17 cellular contexts compared by ENCODE assay signal in genomic region chr14:80974338-80975078, GRCh38. TPM values are rescaled to one million over a fixed set of nuclear protein-coding genes. Genes with fewer than 3 reads are reported as not detected.
DNase-seq lines count a peak whose midpoint lies in the region; ATAC-seq, FAIRE-seq and TF ChIP-seq lines count a peak whose summit lies in the region.
"Had no signal": no experiment of that assay in that cellular context is flagged by ENCODE, and none has a peak within 500 bp of the region (broad histone marks: within the 10 kb centered on the region; RNA-seq: fewer than 3 reads in every experiment).

No MANE protein-coding gene starts in this region.

- no peak overlapping the region for H3K27ac ChIP-seq in breast epithelium
- no peak overlapping the region for H3K27ac ChIP-seq in hepatocyte
- no peak overlapping the region for H3K27ac ChIP-seq in caudate nucleus (ENCODE audit: low read depth, low read length)

- POLR2A ChIA-PET in MCF 10A (lab: Yijun Ruan, JAX) = interaction anchor here (1.2 to 1.5 kb wide), 3 partner anchors 11 to 18 kb away, joined by 4 to 5 read pairs (median 4); no protein-coding TSS in a partner anchor

- ATAC-seq in HG02938 (IDR thresholded peaks at IDR 0.05; ENCODE audit: unreplicated experiment) = no peak
- ATAC-seq: heart left ventricle, PC-3 had no signal

- no peaks in the 10 kb centered on the region for H3K36me3 Mint-ChIP-seq in MCF 10A (ENCODE audit: insufficient read depth, unreplicated experiment)
- H3K36me3 Mint-ChIP-seq: activated naive CD8-positive, alpha-beta T cell had no signal

- peaks cover 50% of the 10 kb centered on the region for H3K27me3 Mint-ChIP-seq in MCF 10A (ENCODE audit: insufficient read depth, unreplicated experiment)

- no peaks in the 10 kb centered on the region for H3K9me2 ChIP-seq in hepatocyte (replicated peaks; ENCODE audit: insufficient read depth)

- H3K27me3 ChIP-seq in breast epithelium (no peaks in the 10 kb centered on the region), hepatocyte (no peaks in the 10 kb centered on the region)

- TF ChIP-seq POLR2A in breast epithelium (IDR thresholded peaks at IDR 0.05) = no peak

- CTCF ChIA-PET in MCF 10A (lab: Yijun Ruan, JAX) = interaction anchor here (0.6 to 12.9 kb wide), 5 partner anchors 13 to 313 kb away, joined by 3 to 124 read pairs (median 6); partner anchors contain the start of genes CEP128 and TSHR

- DNase-seq in MCF 10A (ENCODE audit: unreplicated experiment) = peak; percentile 16
- DNase-seq in breast epithelium (ENCODE audit: low spot score in 2 of 2) = no peak
- DNase-seq in RCC 7860 (ENCODE audit: low spot score) = peak; percentile 70
- peak; percentile 3 for DNase-seq in hepatocyte (ENCODE audit: low spot score)
- no peak for DNase-seq in caudate nucleus (lab: John Stamatoyannopoulos, UW)
- DNase-seq in stimulated activated CD4-positive, alpha-beta T cell treated with anti-CD3 and anti-CD28 coated beads, Interleukin-15, amount 100 ng/mL, for 24 hours = no peak
- no peak for DNase-seq in NK-92 treated with Interleukin-12 subunit alpha and Interleukin-12 subunit beta, amount 100 ng/mL, for 24 hours (lab: John Stamatoyannopoulos, UW)
- DNase-seq: heart left ventricle; PC-3; stimulated activated CD4-positive, alpha-beta T cell treated with anti-CD3 and anti-CD28 coated beads, Interleukin-4, amount 100 ng/mL, for 1 hour; stimulated activated naive CD8-positive, alpha-beta T cell treated with anti-CD3 and anti-CD28 coated beads, Interleukin-15, amount 100 ng/mL, for 72 hours had no signal

- H3K27ac Mint-ChIP-seq in MCF 10A (ENCODE audit: low read depth, unreplicated experiment) = no peak overlapping the region
- H3K27ac Mint-ChIP-seq: activated naive CD8-positive, alpha-beta T cell; stimulated activated naive CD8-positive, alpha-beta T cell treated with anti-CD3 and anti-CD28 coated beads, Interleukin-15, amount 100 ng/mL, for 72 hours had no signal

- H2AFZ ChIP-seq in hepatocyte = no peak overlapping the region

- H3K9me3 ChIP-seq in breast epithelium (no peaks in the 10 kb centered on the region), hepatocyte (ENCODE audit: low read depth) (no peaks in the 10 kb centered on the region)
- H3K9me3 ChIP-seq: heart left ventricle had no signal

- intact Hi-C loops in MCF 10A (cut with micrococcal nuclease) = no loop called here
- intact Hi-C loops in breast epithelium (cut with DNase I; ENCODE audit: low total_unique reads) = no loop called here

- H4K20me1 ChIP-seq in hepatocyte (ENCODE audit: insufficient read depth, poor library complexity, severe bottlenecking) = no peaks in the 10 kb centered on the region

- H3K4me1 ChIP-seq in breast epithelium (no peaks in the 10 kb centered on the region), hepatocyte (ENCODE audit: insufficient read depth) (peaks cover 8% of the 10 kb centered on the region)
- H3K4me1 ChIP-seq: heart left ventricle had no signal

- H3K4me2 ChIP-seq in hepatocyte = no peak overlapping the region

- H3K4me3 ChIP-seq in breast epithelium (no peak overlapping the region), hepatocyte (no peak overlapping the region)
- H3K4me3 ChIP-seq: heart left ventricle, lung had no signal

- WGBS in hepatocyte (ENCODE audit: low lambda C conversion rate, missing lambda C conversion rate) = 71% methylated on average over 2 of the region's 2 CpGs

- no TSS peak for BruUV-seq in MCF 10A (replicated peaks; lab: Mats Ljungman, UMichigan)

- FAIRE-seq in RCC 7860 (lab: Jason Lieb, UNC) = peak; percentile 93
- FAIRE-seq: A204.1 had no signal

- no peaks in the 10 kb centered on the region for H3K36me3 ChIP-seq in breast epithelium
- H3K36me3 ChIP-seq in hepatocyte (replicated peaks; ENCODE audit: insufficient read depth, low read depth) = no peaks in the 10 kb centered on the region
- H3K36me3 ChIP-seq: heart left ventricle had no signal

- H3K4me1 Mint-ChIP-seq in MCF 10A (ENCODE audit: insufficient read depth, unreplicated experiment) = no peaks in the 10 kb centered on the region

- H3K9me3 Mint-ChIP-seq in MCF 10A (ENCODE audit: unreplicated experiment) = no peaks in the 10 kb centered on the region
- H3K9me3 Mint-ChIP-seq: stimulated activated naive CD8-positive, alpha-beta T cell treated with anti-CD3 and anti-CD28 coated beads, Interleukin-15, amount 100 ng/mL, for 72 hours had no signal

- H3K4me3 Mint-ChIP-seq in MCF 10A (ENCODE audit: unreplicated experiment) = no peak overlapping the region
- H3K4me3 Mint-ChIP-seq: activated naive CD8-positive, alpha-beta T cell; stimulated activated naive CD8-positive, alpha-beta T cell treated with anti-CD3 and anti-CD28 coated beads, Interleukin-15, amount 100 ng/mL, for 72 hours had no signal

- TF ChIP-seq CTCF in MCF 10A (IDR thresholded peaks at IDR 0.05; ENCODE audit: unreplicated experiment) = no peak
- TF ChIP-seq CTCF in breast epithelium (IDR thresholded peaks at IDR 0.05) = no peak
- TF ChIP-seq CTCF in hepatocyte (IDR thresholded peaks at IDR 0.05; ENCODE audit: poor library complexity) = no peak

- no peaks in the 10 kb centered on the region for H3K79me2 ChIP-seq in hepatocyte

RNA-seq across cellular contexts. Expression of gene TSHR, which starts 19.1 kb away (rescaled TPM):
- total RNA-seq in MCF 10A (2022) (not detected in 2 replicates), breast epithelium (1 to 10 TPM in 1 of 3 donors, under 1 TPM in 1, not detected in 1; 0.48 to 1.6 TPM), hepatocyte (0.08 TPM in 1 of 2 replicates, not detected in the other)
- 0.43 and 0.83 TPM in 2 replicates for polyA plus RNA-seq in hepatocyte
- total RNA-seq: dermis microvascular lymphatic vessel endothelial cell, heart left ventricle, osteocyte, PC-3 had no signal
- polyA plus RNA-seq: heart left ventricle had no signal

RNA-seq across cellular contexts. Expression of gene CEP128, which starts 33.0 kb away (rescaled TPM):
- total RNA-seq in MCF 10A (2022) = 7.9 and 12.5 TPM in 2 replicates
- total RNA-seq in breast epithelium = 10 to 100 TPM; 10.2 to 16.1 (median 11.0) TPM
- total RNA-seq in hepatocyte = 3.6 and 9.3 TPM in 2 replicates
- polyA plus RNA-seq in hepatocyte = 1.4 and 2.7 TPM in 2 replicates

Comparison
In these comparisons a context has a peak if more than half of its experiments do, and no peak if none do; other contexts are left out.
1. DNase-seq: peak in MCF 10A (single experiment), RCC 7860 (single experiment) and hepatocyte (single experiment); none in breast epithelium (0 of 2), caudate nucleus (0 of 61), stimulated activated CD4-positive, alpha-beta T cell treated with anti-CD3 and anti-CD28 coated beads, Interleukin-15, amount 100 ng/mL, for 24 hours (single experiment) and NK-92 treated with Interleukin-12 subunit alpha and Interleukin-12 subunit beta, amount 100 ng/mL, for 24 hours (single experiment).